Comparison of ENCODE assay signal across 24 cellular contexts in the genomic region with DNA sequence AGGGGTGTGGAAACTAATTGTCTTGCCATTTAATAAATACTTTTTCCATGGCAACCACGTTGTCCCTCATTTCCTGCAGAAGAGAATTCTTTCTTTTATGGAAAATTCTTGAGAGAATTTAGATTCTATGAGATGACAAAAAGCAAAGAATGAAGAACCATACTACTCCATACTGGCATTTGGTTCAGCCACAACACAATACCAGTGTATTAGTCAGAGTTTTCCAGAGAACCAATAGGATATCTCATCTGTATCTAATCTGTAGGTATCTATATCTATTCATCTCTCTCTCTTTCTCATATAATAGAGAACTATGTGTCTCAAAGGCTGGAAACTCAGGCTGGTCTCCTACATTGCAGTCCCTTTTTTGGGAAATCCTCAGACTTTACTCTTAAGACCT. TPM values are rescaled to one million over a fixed set of nuclear protein-coding genes. Genes with fewer than 3 reads are reported as not detected.
DNase-seq lines count a peak whose midpoint lies in the region; ATAC-seq, FAIRE-seq and TF ChIP-seq lines count a peak whose summit lies in the region.
"Had no signal": no experiment of that assay in that cellular context is flagged by ENCODE, and none has a peak within 500 bp of the region (broad histone marks: within the 10 kb centered on the region; RNA-seq: fewer than 3 reads in every experiment).

No MANE protein-coding gene starts in this region.

- no peak overlapping the region for H3K9ac ChIP-seq in PC-3 (ENCODE audit: low read length)

- no peaks in the 10 kb centered on the region for H3K9me2 ChIP-seq in PC-3 (replicated peaks; ENCODE audit: low read length)

- no peaks in the 10 kb centered on the region for H3K36me3 ChIP-seq in PC-3 (ENCODE audit: low read depth, low read length)
- H3K36me3 ChIP-seq in brain microvascular endothelial cell (replicated peaks), result no peaks in the 10 kb centered on the region
- H3K36me3 ChIP-seq in effector memory CD4-positive, alpha-beta T cell (ENCODE audit: control insufficient read depth, insufficient read depth, low read length), result no peaks in the 10 kb centered on the region
- H3K36me3 ChIP-seq: heart right ventricle, thoracic aorta had no signal

- FAIRE-seq in H54 (lab: Jason Lieb, UNC), result no peak
- FAIRE-seq: colon, D721Med had no signal

- H3K4me2 ChIP-seq in PC-3 (ENCODE audit: low read length), result peak overlapping the region; percentile 26

- no peak overlapping the region for H3K4me3 ChIP-seq in PC-3 (ENCODE audit: low read length)
- H3K4me3 ChIP-seq in brain microvascular endothelial cell (ENCODE audit: low read depth, low read length), result no peak overlapping the region
- no peak overlapping the region for H3K4me3 ChIP-seq in effector memory CD4-positive, alpha-beta T cell (ENCODE audit: insufficient read depth, low read depth, low read length, poor library complexity, severe bottlenecking)
- H3K4me3 ChIP-seq: heart right ventricle, thoracic aorta had no signal

- no peaks in the 10 kb centered on the region for H3F3A ChIP-seq in PC-3 (ENCODE audit: low read length, unreplicated experiment)

- H4K20me1 ChIP-seq in PC-3 (ENCODE audit: low read length), result no peaks in the 10 kb centered on the region

- DNase-seq in ELR (ENCODE audit: low read depth) (peak; percentile 25), PC-3 (peak; percentile 11), brain microvascular endothelial cell (no peak), omental fat pad (ENCODE audit: low spot score) (no peak), NCI-H187 (lab: John Stamatoyannopoulos, UW) (no peak), NCI-H1436 (lab: John Stamatoyannopoulos, UW) (no peak), H54 (ENCODE audit: insufficient read length, low spot score) (no peak)
- DNase-seq in effector memory CD4-positive, alpha-beta T cell, result no peak
- DNase-seq: activated gamma-delta T cell; CD4-positive, CD25-positive, alpha-beta regulatory T cell; effector CD8-positive, alpha-beta T cell; erythroblast; foreskin melanocyte; H9; heart right ventricle; KBM-7; mesendoderm; NCI-H1417; NCI-H446 treated with DMSO at 0.1 percent for 48 hours; stimulated activated naive B cell treated with anti-CD40 and anti-IgM and Interleukin-4, amounts not matched to agents 10 μg/mL and 1 μg/mL and 100 μg/mL, for 72 hours; T-helper 2 cell had no signal

- intact Hi-C loops in PC-3 (cut with micrococcal nuclease), result no loop called here

- TF ChIP-seq POLR2A in H54 (IDR thresholded peaks at IDR 0.05; ENCODE audit: low read depth, low read length), result no peak

- in situ Hi-C loops in brain microvascular endothelial cell (cut with HindIII; ENCODE audit: low pct_ligation_motif_present, low sequenced_read_pairs), result no loop called here

- no peaks in the 10 kb centered on the region for H3K79me2 ChIP-seq in PC-3 (ENCODE audit: low read length)

- no TSS peak for BruUV-seq in PC-3 (replicated peaks; lab: Mats Ljungman, UMichigan)

- no peak overlapping the region for H2AFZ ChIP-seq in PC-3 (ENCODE audit: low read length)

- CTCF ChIA-PET in PC-3 (lab: Charles Lee), result no interaction called here

- peaks cover 17% of the 10 kb centered on the region for H3K4me1 ChIP-seq in PC-3 (ENCODE audit: insufficient read depth, low read length)
- no peaks in the 10 kb centered on the region for H3K4me1 ChIP-seq in effector memory CD4-positive, alpha-beta T cell (ENCODE audit: control insufficient read depth, insufficient read depth, low read length, poor library complexity, severe bottlenecking)

- H3K27ac ChIP-seq in PC-3 (ENCODE audit: low read length), result peak overlapping the region; percentile 23
- H3K27ac ChIP-seq in brain microvascular endothelial cell, result peak overlapping the region; percentile 55
- no peak overlapping the region for H3K27ac ChIP-seq in effector memory CD4-positive, alpha-beta T cell (ENCODE audit: insufficient read depth, low read length, poor library complexity, severe bottlenecking)

- POLR2A ChIA-PET in PC-3 (lab: Charles Lee; ENCODE audit: unreplicated experiment), result no interaction called here

- H3K9me3 ChIP-seq in PC-3 (ENCODE audit: low read length), result no peaks in the 10 kb centered on the region
- no peaks in the 10 kb centered on the region for H3K9me3 ChIP-seq in effector memory CD4-positive, alpha-beta T cell (ENCODE audit: control insufficient read depth, low read length)
- H3K9me3 ChIP-seq: thoracic aorta had no signal

- TF ChIP-seq CTCF in PC-3 (conservative IDR thresholded peaks at IDR 0.05; ENCODE audit: low read depth, low read length), result no peak
- no peak for TF ChIP-seq CTCF in brain microvascular endothelial cell (IDR thresholded peaks at IDR 0.05; ENCODE audit: low read depth, low read length, missing control alignments)
- TF ChIP-seq CTCF in omental fat pad (IDR thresholded peaks at IDR 0.05), result no peak

- H3K27me3 ChIP-seq in PC-3 (ENCODE audit: low read length), result no peaks in the 10 kb centered on the region
- no peaks in the 10 kb centered on the region for H3K27me3 ChIP-seq in brain microvascular endothelial cell (replicated peaks)
- H3K27me3 ChIP-seq in effector memory CD4-positive, alpha-beta T cell (replicated peaks; ENCODE audit: control insufficient read depth, insufficient read depth, low read length, poor library complexity, severe bottlenecking), result no peaks in the 10 kb centered on the region
- H3K27me3 ChIP-seq: heart right ventricle had no signal

- ATAC-seq in PC-3 (peak; percentile 36), omental fat pad (ENCODE audit: low FRiP score) (peak; percentile 13)
- ATAC-seq: stimulated activated naive B cell treated with anti-CD40 and anti-IgM and Interleukin-4, amounts not matched to agents 10 μg/mL and 1 μg/mL and 100 μg/mL, for 72 hours had no signal

RNA-seq across cellular contexts. Expression of a gene that starts 44.6 kb away (rescaled TPM):
- 55.2 and 66.0 TPM in 2 replicates for total RNA-seq in PC-3 (2014; rRNA removed)
- total RNA-seq in omental fat pad, result 1,000 to 10,000 TPM in 2 of 4 donors, 100 to 1,000 TPM in 2; 636 to 2,401 (median 1,222) TPM

Comparison
In these comparisons a context has a peak if more than half of its experiments do, and no peak if none do; other contexts are left out.
1. DNase-seq: peak in ELR (single experiment) and PC-3 (single experiment); none in brain microvascular endothelial cell (single experiment), omental fat pad (single experiment), NCI-H187 (0 of 2), NCI-H1436 (single experiment), H54 (single experiment) and effector memory CD4-positive, alpha-beta T cell (0 of 3).